ENCODE assay signal across 26 cellular contexts in genomic region chr3:9469953-9470352, GRCh38.
DNase-seq lines count a peak whose midpoint lies in the region; ATAC-seq and TF ChIP-seq lines count a peak whose summit lies in the region.
"Had no signal": no experiment of that assay in that cellular context is flagged by ENCODE, and none has a peak within 500 bp of the region (broad histone marks: within the 10 kb centered on the region; RNA-seq: fewer than 3 reads in every experiment).

No MANE protein-coding gene starts in this region.

- H3K27ac Mint-ChIP-seq in activated naive CD8-positive, alpha-beta T cell = peak overlapping the region; percentile 36
- H3K27ac Mint-ChIP-seq in activated naive CD8-positive, alpha-beta T cell treated with anti-CD3 and anti-CD28 coated beads, Interleukin-2, amount 50 U/mL, for 24 hours = no peak overlapping the region
- peak overlapping the region; percentile 12 for H3K27ac Mint-ChIP-seq in activated T-helper 1 cell treated with anti-CD3 and anti-CD28 coated beads, Interleukin-12 subunit alpha, Interleukin-12 subunit beta, Interleukin-2, Interleukin-4 antibody, amounts not matched to agents 30 ng/mL and 10 ng/mL and 1 ng/mL, durations not matched to agents 14 hours and 24 hours and 36 hours
- peak overlapping the region; percentile 11 for H3K27ac Mint-ChIP-seq in endodermal cell
- peak overlapping the region; percentile 71 for H3K27ac Mint-ChIP-seq in stimulated activated naive B cell treated with anti-CD40 and anti-IgM and Interleukin-4, amounts not matched to agents 10 μg/mL and 1 μg/mL and 100 μg/mL, for 72 hours

- H3K4me1 ChIP-seq in endodermal cell (ENCODE audit: control insufficient read depth, insufficient read depth, low read length) = no peaks in the 10 kb centered on the region

- no peaks in the 10 kb centered on the region for H3K9me3 Mint-ChIP-seq in activated naive CD8-positive, alpha-beta T cell (ENCODE audit: low read depth)
- no peaks in the 10 kb centered on the region for H3K9me3 Mint-ChIP-seq in activated naive CD8-positive, alpha-beta T cell treated with anti-CD3 and anti-CD28 coated beads, Interleukin-2, amount 50 U/mL, for 24 hours
- H3K9me3 Mint-ChIP-seq in activated T-helper 1 cell treated with anti-CD3 and anti-CD28 coated beads, Interleukin-12 subunit alpha, Interleukin-12 subunit beta, Interleukin-2, Interleukin-4 antibody, amounts not matched to agents 30 ng/mL and 10 ng/mL and 1 ng/mL, durations not matched to agents 14 hours and 24 hours and 36 hours = no peaks in the 10 kb centered on the region
- no peaks in the 10 kb centered on the region for H3K9me3 Mint-ChIP-seq in endodermal cell
- H3K9me3 Mint-ChIP-seq in stimulated activated naive B cell treated with anti-CD40 and anti-IgM and Interleukin-4, amounts not matched to agents 10 μg/mL and 1 μg/mL and 100 μg/mL, for 72 hours = no peaks in the 10 kb centered on the region
- H3K9me3 Mint-ChIP-seq: CD8-positive, alpha-beta memory T cell had no signal

- no peak overlapping the region for H3K4me3 ChIP-seq in endodermal cell (ENCODE audit: low read length)
- H3K4me3 ChIP-seq: A549, GM12878, MG63 had no signal

- intact Hi-C loops in activated T-helper 1 cell treated with anti-CD3 and anti-CD28 coated beads, Interleukin-12 subunit alpha, Interleukin-12 subunit beta, Interleukin-2, Interleukin-4 antibody, amounts not matched to agents 30 ng/mL and 10 ng/mL and 1 ng/mL, durations not matched to agents 14 hours and 24 hours and 36 hours (cut with micrococcal nuclease) = no loop called here

- no peak overlapping the region for H3K27ac ChIP-seq in endodermal cell (ENCODE audit: low read depth, low read length)
- H3K27ac ChIP-seq: A549, C4-2B had no signal

- no peaks in the 10 kb centered on the region for H3K27me3 Mint-ChIP-seq in activated naive CD8-positive, alpha-beta T cell
- H3K27me3 Mint-ChIP-seq in activated naive CD8-positive, alpha-beta T cell treated with anti-CD3 and anti-CD28 coated beads, Interleukin-2, amount 50 U/mL, for 24 hours = no peaks in the 10 kb centered on the region
- no peaks in the 10 kb centered on the region for H3K27me3 Mint-ChIP-seq in activated T-helper 1 cell treated with anti-CD3 and anti-CD28 coated beads, Interleukin-12 subunit alpha, Interleukin-12 subunit beta, Interleukin-2, Interleukin-4 antibody, amounts not matched to agents 30 ng/mL and 10 ng/mL and 1 ng/mL, durations not matched to agents 14 hours and 24 hours and 36 hours (ENCODE audit: insufficient read depth)
- no peaks in the 10 kb centered on the region for H3K27me3 Mint-ChIP-seq in endodermal cell (ENCODE audit: insufficient read depth)
- H3K27me3 Mint-ChIP-seq in stimulated activated naive B cell treated with anti-CD40 and anti-IgM and Interleukin-4, amounts not matched to agents 10 μg/mL and 1 μg/mL and 100 μg/mL, for 72 hours = no peaks in the 10 kb centered on the region
- H3K27me3 Mint-ChIP-seq: CD8-positive, alpha-beta memory T cell had no signal

- WGBS in endodermal cell (ENCODE audit: insufficient coverage in 1 of 2, insufficient read length in 1 of 2), 2 experiments = 98% methylated on average over 4 of the region's 4 CpGs

- no peak for DNase-seq in activated naive CD8-positive, alpha-beta T cell treated with anti-CD3 and anti-CD28 coated beads, Interleukin-2, amount 50 U/mL, for 24 hours
- DNase-seq in activated T-helper 1 cell treated with anti-CD3 and anti-CD28 coated beads, Interleukin-12 subunit alpha, Interleukin-12 subunit beta, Interleukin-2, Interleukin-4 antibody, amounts not matched to agents 30 ng/mL and 10 ng/mL and 1 ng/mL, durations not matched to agents 14 hours and 24 hours and 36 hours (ENCODE audit: low spot score) = no peak
- no peak for DNase-seq in endodermal cell
- DNase-seq in stimulated activated naive B cell treated with anti-CD40 and anti-IgM and Interleukin-4, amounts not matched to agents 10 μg/mL and 1 μg/mL and 100 μg/mL, for 72 hours = no peak
- DNase-seq in C1 segment of cervical spinal cord (lab: John Stamatoyannopoulos, UW) = no peak
- no peak for DNase-seq in mesenteric fat pad (ENCODE audit: low spot score)
- DNase-seq: AML-193; CD8-positive, alpha-beta memory T cell; DMS 273 treated with DMSO at 0.1 percent for 48 hours; DMS79; EL; GDM1; HCEC 1CT; KG1; MG63; NCI-H1105 treated with DMSO at 0.1 percent for 48 hours; NCI-H146; NCI-H1930; NCI-H2107; NCI-H524 treated with DMSO at 0.1 percent for 48 hours; NCI-H774; SIG-M5 had no signal

- peaks cover 98% of the 10 kb centered on the region for H3K36me3 ChIP-seq in endodermal cell (ENCODE audit: control insufficient read depth, insufficient read depth, low read length)

- no peaks in the 10 kb centered on the region for H3K27me3 ChIP-seq in endodermal cell (ENCODE audit: control insufficient read depth, insufficient read depth, low read length, poor library complexity, severe bottlenecking)
- H3K27me3 ChIP-seq: MG63 had no signal

- peaks cover 12% of the 10 kb centered on the region for H3K4me1 Mint-ChIP-seq in activated naive CD8-positive, alpha-beta T cell (ENCODE audit: low read depth)
- peaks cover 8% of the 10 kb centered on the region for H3K4me1 Mint-ChIP-seq in activated naive CD8-positive, alpha-beta T cell treated with anti-CD3 and anti-CD28 coated beads, Interleukin-2, amount 50 U/mL, for 24 hours
- peaks cover 27% of the 10 kb centered on the region for H3K4me1 Mint-ChIP-seq in activated T-helper 1 cell treated with anti-CD3 and anti-CD28 coated beads, Interleukin-12 subunit alpha, Interleukin-12 subunit beta, Interleukin-2, Interleukin-4 antibody, amounts not matched to agents 30 ng/mL and 10 ng/mL and 1 ng/mL, durations not matched to agents 14 hours and 24 hours and 36 hours (ENCODE audit: low read depth)
- H3K4me1 Mint-ChIP-seq in endodermal cell = no peaks in the 10 kb centered on the region
- H3K4me1 Mint-ChIP-seq in stimulated activated naive B cell treated with anti-CD40 and anti-IgM and Interleukin-4, amounts not matched to agents 10 μg/mL and 1 μg/mL and 100 μg/mL, for 72 hours = peaks cover 4 to 6% of the 10 kb centered on the region in 2 donors

- ATAC-seq in activated naive CD8-positive, alpha-beta T cell treated with anti-CD3 and anti-CD28 coated beads, Interleukin-2, amount 50 U/mL, for 24 hours = no peak
- no peak for ATAC-seq in stimulated activated naive B cell treated with anti-CD40 and anti-IgM and Interleukin-4, amounts not matched to agents 10 μg/mL and 1 μg/mL and 100 μg/mL, for 72 hours (replicated peaks)
- ATAC-seq: A549, GM12878 had no signal

- H3K4me3 Mint-ChIP-seq in activated naive CD8-positive, alpha-beta T cell = no peak overlapping the region
- H3K4me3 Mint-ChIP-seq in activated naive CD8-positive, alpha-beta T cell treated with anti-CD3 and anti-CD28 coated beads, Interleukin-2, amount 50 U/mL, for 24 hours = no peak overlapping the region
- no peak overlapping the region for H3K4me3 Mint-ChIP-seq in activated T-helper 1 cell treated with anti-CD3 and anti-CD28 coated beads, Interleukin-12 subunit alpha, Interleukin-12 subunit beta, Interleukin-2, Interleukin-4 antibody, amounts not matched to agents 30 ng/mL and 10 ng/mL and 1 ng/mL, durations not matched to agents 14 hours and 24 hours and 36 hours
- H3K4me3 Mint-ChIP-seq in endodermal cell = no peak overlapping the region
- no peak overlapping the region for H3K4me3 Mint-ChIP-seq in stimulated activated naive B cell treated with anti-CD40 and anti-IgM and Interleukin-4, amounts not matched to agents 10 μg/mL and 1 μg/mL and 100 μg/mL, for 72 hours
- H3K4me3 Mint-ChIP-seq: CD8-positive, alpha-beta memory T cell had no signal

- H3K9me3 ChIP-seq in endodermal cell (ENCODE audit: control insufficient read depth, low read length) = no peaks in the 10 kb centered on the region
- H3K9me3 ChIP-seq: A549, MG63 had no signal

- H3K36me3 Mint-ChIP-seq in activated naive CD8-positive, alpha-beta T cell = peaks cover 20% of the 10 kb centered on the region
- peaks cover 73% of the 10 kb centered on the region for H3K36me3 Mint-ChIP-seq in activated naive CD8-positive, alpha-beta T cell treated with anti-CD3 and anti-CD28 coated beads, Interleukin-2, amount 50 U/mL, for 24 hours (ENCODE audit: low read depth)
- H3K36me3 Mint-ChIP-seq in activated T-helper 1 cell treated with anti-CD3 and anti-CD28 coated beads, Interleukin-12 subunit alpha, Interleukin-12 subunit beta, Interleukin-2, Interleukin-4 antibody, amounts not matched to agents 30 ng/mL and 10 ng/mL and 1 ng/mL, durations not matched to agents 14 hours and 24 hours and 36 hours (ENCODE audit: low read depth) = peaks cover 70% of the 10 kb centered on the region
- H3K36me3 Mint-ChIP-seq in endodermal cell (ENCODE audit: low read depth) = peaks cover 77% of the 10 kb centered on the region
- H3K36me3 Mint-ChIP-seq in stimulated activated naive B cell treated with anti-CD40 and anti-IgM and Interleukin-4, amounts not matched to agents 10 μg/mL and 1 μg/mL and 100 μg/mL, for 72 hours = peaks cover 57 to 78% of the 10 kb centered on the region in 2 donors

- no peak overlapping the region for H3K9ac ChIP-seq in endodermal cell (ENCODE audit: extremely low read depth, low read length, poor library complexity, severe bottlenecking)

- no peak for TF ChIP-seq CTCF in endodermal cell (conservative IDR thresholded peaks at IDR 0.05)
